In the genomic region with DNA sequence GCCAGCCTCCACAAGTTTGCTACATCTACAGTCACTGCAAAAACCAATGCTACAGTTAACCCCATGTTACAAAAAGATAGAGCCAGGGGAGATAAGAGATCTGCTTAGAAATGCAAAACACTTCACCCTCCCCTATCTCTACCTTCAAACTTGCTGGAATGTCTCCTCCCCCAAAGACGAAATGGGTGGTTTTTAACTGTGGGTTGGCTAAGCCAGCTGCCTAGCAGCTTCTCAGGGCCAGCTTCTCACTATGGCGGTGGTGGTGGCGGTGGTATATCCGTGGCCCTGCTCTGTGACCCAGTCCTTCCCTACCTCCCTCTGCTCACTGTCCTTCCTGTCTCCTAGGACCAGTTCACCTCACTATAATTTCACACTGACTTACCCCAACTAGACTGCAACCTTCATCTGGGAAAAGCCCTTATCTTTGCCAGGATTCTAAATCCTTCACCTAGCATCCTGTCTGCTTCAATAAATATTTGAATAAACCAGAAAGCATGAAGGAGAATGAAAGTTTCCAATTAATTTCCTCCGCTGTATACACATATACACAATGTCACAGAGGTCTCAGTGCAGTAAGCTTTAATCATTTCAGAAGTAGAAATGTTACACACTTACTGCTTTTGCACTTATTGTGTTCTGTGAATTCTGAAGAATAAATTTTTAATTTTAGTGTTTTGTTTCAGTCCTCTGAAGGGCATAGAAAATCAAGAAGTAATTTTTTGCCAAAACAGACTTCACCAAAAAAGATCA, we compare ENCODE assay signal across 1 cellular context.
TF ChIP-seq lines count a peak whose summit lies in the region.

No MANE protein-coding gene starts in this region.

TF ChIP-seq in IMR-90, 13 proteins besides CTCF, POLR2A, EP300 and RAD21:
- no peak for TF ChIP-seq NFE2L2 (IDR thresholded peaks at IDR 0.05; ENCODE audit: low read depth, low read length)
